1 cellular context compared by ENCODE assay signal in genomic region chr1:53183277-53183990, GRCh38.
TF ChIP-seq lines count a peak whose summit lies in the region.

No MANE protein-coding gene starts in this region.

TF ChIP-seq in HepG2, 621 proteins besides CTCF, POLR2A, EP300 and RAD21 (continued from another document and continues in another):
- TF ChIP-seq KIAA2018 (CRISPR knock-in tag; IDR thresholded peaks at IDR 0.05; ENCODE audit: borderline replicate concordance) (no peak), ZNF207 (IDR thresholded peaks at IDR 0.05; ENCODE audit: borderline replicate concordance) (no peak), HMGXB3 (CRISPR knock-in tag; IDR thresholded peaks at IDR 0.05; ENCODE audit: borderline replicate concordance) (no peak), ASH2L (IDR thresholded peaks at IDR 0.05; ENCODE audit: insufficient read length, low read depth, low read length) (peak; percentile 99), ZNF232 (CRISPR knock-in tag; IDR thresholded peaks at IDR 0.05; ENCODE audit: borderline replicate concordance) (peak; percentile 87), ZNF281 (CRISPR knock-in tag; IDR thresholded peaks at IDR 0.05; ENCODE audit: borderline replicate concordance) (peak; percentile 56; the same call in 1 of the 2 replicates), FOSL2 (CRISPR knock-in tag; IDR thresholded peaks at IDR 0.05) (peak; percentile 78), CREM (IDR thresholded peaks at IDR 0.05) (peak; percentile 89), CREM (CRISPR knock-in tag; IDR thresholded peaks at IDR 0.05) (no peak), E2F2 (CRISPR knock-in tag; IDR thresholded peaks at IDR 0.05; ENCODE audit: borderline replicate concordance) (no peak), ZNF446 (CRISPR knock-in tag; IDR thresholded peaks at IDR 0.05) (no peak), SATB2 (CRISPR knock-in tag; IDR thresholded peaks at IDR 0.05) (0 out of 2 replicates have a peak, but pooled peaks have one; percentile 39), SP5 (CRISPR knock-in tag; IDR thresholded peaks at IDR 0.05; ENCODE audit: borderline replicate concordance, low read depth) (peak; percentile 97), ZNF749 (CRISPR knock-in tag; IDR thresholded peaks at IDR 0.05; ENCODE audit: borderline replicate concordance) (no peak), MNT (IDR thresholded peaks at IDR 0.05) (peak; percentile 86), HMGXB4 (CRISPR knock-in tag; IDR thresholded peaks at IDR 0.05; ENCODE audit: borderline replicate concordance in 1 of 2, low read depth in 1 of 2) (peak; percentile 69 to 82), ELK4 (CRISPR knock-in tag; IDR thresholded peaks at IDR 0.05; ENCODE audit: borderline replicate concordance) (no peak), SETDB1 (CRISPR knock-in tag; IDR thresholded peaks at IDR 0.05; ENCODE audit: borderline replicate concordance) (no peak), MAF1 (CRISPR knock-in tag; IDR thresholded peaks at IDR 0.05; ENCODE audit: borderline replicate concordance) (0 out of 2 replicates have a peak, but pooled peaks have one; percentile 32), ZNF230 (CRISPR knock-in tag; IDR thresholded peaks at IDR 0.05) (no peak), NPAS2 (CRISPR knock-in tag; IDR thresholded peaks at IDR 0.05; ENCODE audit: borderline replicate concordance) (no peak), HOXA3 (CRISPR knock-in tag; IDR thresholded peaks at IDR 0.05) (peak; percentile 76), ZEB1 (IDR thresholded peaks at IDR 0.05; ENCODE audit: insufficient replicate concordance, low read depth) (peak; percentile 36), FOXJ3 (CRISPR knock-in tag; IDR thresholded peaks at IDR 0.05; ENCODE audit: borderline replicate concordance) (peak; percentile 98), ZNF7 (CRISPR knock-in tag; IDR thresholded peaks at IDR 0.05) (no peak), ZNF558 (CRISPR knock-in tag; IDR thresholded peaks at IDR 0.05; ENCODE audit: borderline replicate concordance) (peak; percentile 72; the same call in 1 of the 2 replicates), MAZ (IDR thresholded peaks at IDR 0.05; ENCODE audit: borderline replicate concordance, low read depth, low read length) (peak; percentile 93), MAZ (CRISPR knock-in tag; IDR thresholded peaks at IDR 0.05; ENCODE audit: low read depth) (peak; percentile 69), ZNF329 (CRISPR knock-in tag; IDR thresholded peaks at IDR 0.05; ENCODE audit: low read depth) (no peak), RXRB (CRISPR knock-in tag; IDR thresholded peaks at IDR 0.05; ENCODE audit: borderline replicate concordance) (peak; percentile 99), HMG20A (CRISPR knock-in tag; IDR thresholded peaks at IDR 0.05; ENCODE audit: borderline replicate concordance) (peak; percentile 87; the same call in 1 of the 2 replicates), JDP2 (CRISPR knock-in tag; IDR thresholded peaks at IDR 0.05; ENCODE audit: borderline replicate concordance) (no peak), ZBTB43 (CRISPR knock-in tag; conservative IDR thresholded peaks at IDR 0.05) (peak; percentile 96), XBP1 (CRISPR knock-in tag; IDR thresholded peaks at IDR 0.05) (no peak)
